ENCODE assay signal across 23 cellular contexts in genomic region chr9:131438190-131438589, GRCh38. TPM values are rescaled to one million over a fixed set of nuclear protein-coding genes. Genes with fewer than 3 reads are reported as not detected.
DNase-seq lines count a peak whose midpoint lies in the region; ATAC-seq and TF ChIP-seq lines count a peak whose summit lies in the region.
"Had no signal": no experiment of that assay in that cellular context is flagged by ENCODE, and none has a peak within 500 bp of the region (broad histone marks: within the 10 kb centered on the region; RNA-seq: fewer than 3 reads in every experiment).

No MANE protein-coding gene starts in this region.

- H3K4me1 ChIP-seq in GM23338 (ENCODE audit: insufficient read depth) (peaks cover 51% of the 10 kb centered on the region), mesenchymal stem cell (ENCODE audit: control insufficient read depth, insufficient read depth, low read depth, low read length) (peaks cover 18% of the 10 kb centered on the region), upper lobe of right lung (peaks cover 2% of the 10 kb centered on the region)
- H3K4me1 ChIP-seq: colonic mucosa had no signal

- H3F3A ChIP-seq in GM23338 (replicated peaks; ENCODE audit: low read depth), result peaks cover 80% of the 10 kb centered on the region

- CTCF ChIA-PET in activated CD8-positive, alpha-beta T cell treated with anti-CD3 and anti-CD28 coated beads for 36 hours (lab: Charles Lee), result interaction anchor here (0.6 to 1.2 kb wide), 4 partner anchors 10 to 320 kb away, joined by 3 to 4 read pairs (median 3); no protein-coding TSS in a partner anchor
- CTCF ChIA-PET in activated CD8-positive, alpha-beta T cell treated with anti-CD3 and anti-CD28 coated beads, Interleukin-2, amount 10 ng/mL, durations not matched to agents 7 days and 5 days (lab: Charles Lee), result interaction anchor here (1.2 kb wide), 1 partner anchor 88 kb away, joined by 4 read pairs; no protein-coding TSS in a partner anchor

- peak overlapping the region; percentile 60; the same call in 1 of the 2 replicates for H3K4me2 ChIP-seq in GM23338
- H3K4me2 ChIP-seq in mesenchymal stem cell (ENCODE audit: low read length, poor library complexity, severe bottlenecking), result no peak overlapping the region
- H3K4me2 ChIP-seq: smooth muscle cell had no signal

- H3K4me3 Mint-ChIP-seq in activated CD8-positive, alpha-beta T cell treated with anti-CD3 and anti-CD28 coated beads for 36 hours, result no peak overlapping the region
- H3K4me3 Mint-ChIP-seq in activated CD8-positive, alpha-beta T cell treated with anti-CD3 and anti-CD28 coated beads, Interleukin-2, amount 10 ng/mL, durations not matched to agents 7 days and 5 days, result no peak overlapping the region
- no peak overlapping the region for H3K4me3 Mint-ChIP-seq in GM23338
- no peak overlapping the region for H3K4me3 Mint-ChIP-seq in activated naive CD8-positive, alpha-beta T cell treated with anti-CD3 and anti-CD28 coated beads for 36 hours
- H3K4me3 Mint-ChIP-seq: activated B cell treated with CpG ODN at 0.5 μM for 24 hours had no signal

- H3K14ac ChIP-seq in mesenchymal stem cell (ENCODE audit: low read length in 2 of 2), result no peak overlapping the region

- H3K9me2 ChIP-seq in GM23338 (ENCODE audit: insufficient read depth), result no peaks in the 10 kb centered on the region

- H3K27ac Mint-ChIP-seq in activated CD8-positive, alpha-beta T cell treated with anti-CD3 and anti-CD28 coated beads for 36 hours, result peak overlapping the region; percentile 77
- H3K27ac Mint-ChIP-seq in activated CD8-positive, alpha-beta T cell treated with anti-CD3 and anti-CD28 coated beads, Interleukin-2, amount 10 ng/mL, durations not matched to agents 7 days and 5 days, result no peak overlapping the region
- H3K27ac Mint-ChIP-seq in GM23338, result peak overlapping the region; percentile 75
- peak overlapping the region; percentile 43 for H3K27ac Mint-ChIP-seq in activated naive CD8-positive, alpha-beta T cell treated with anti-CD3 and anti-CD28 coated beads for 36 hours

- H3K4me1 Mint-ChIP-seq in activated CD8-positive, alpha-beta T cell treated with anti-CD3 and anti-CD28 coated beads for 36 hours (ENCODE audit: low read depth), result peaks cover 36% of the 10 kb centered on the region
- peaks cover 31% of the 10 kb centered on the region for H3K4me1 Mint-ChIP-seq in activated CD8-positive, alpha-beta T cell treated with anti-CD3 and anti-CD28 coated beads, Interleukin-2, amount 10 ng/mL, durations not matched to agents 7 days and 5 days (ENCODE audit: low read depth)
- peaks cover 57% of the 10 kb centered on the region for H3K4me1 Mint-ChIP-seq in GM23338
- H3K4me1 Mint-ChIP-seq in activated naive CD8-positive, alpha-beta T cell treated with anti-CD3 and anti-CD28 coated beads for 36 hours, result peaks cover 34% of the 10 kb centered on the region

- H3K27me3 Mint-ChIP-seq in activated CD8-positive, alpha-beta T cell treated with anti-CD3 and anti-CD28 coated beads for 36 hours, result no peaks in the 10 kb centered on the region
- no peaks in the 10 kb centered on the region for H3K27me3 Mint-ChIP-seq in activated CD8-positive, alpha-beta T cell treated with anti-CD3 and anti-CD28 coated beads, Interleukin-2, amount 10 ng/mL, durations not matched to agents 7 days and 5 days (ENCODE audit: low read depth)
- peaks cover 23% of the 10 kb centered on the region for H3K27me3 Mint-ChIP-seq in GM23338 (ENCODE audit: insufficient read depth, low read depth, poor library complexity)
- H3K27me3 Mint-ChIP-seq in activated naive CD8-positive, alpha-beta T cell treated with anti-CD3 and anti-CD28 coated beads for 36 hours, result no peaks in the 10 kb centered on the region
- H3K27me3 Mint-ChIP-seq: activated B cell treated with CpG ODN at 0.5 μM for 24 hours had no signal

- no peaks in the 10 kb centered on the region for H3K9me3 Mint-ChIP-seq in activated CD8-positive, alpha-beta T cell treated with anti-CD3 and anti-CD28 coated beads for 36 hours
- no peaks in the 10 kb centered on the region for H3K9me3 Mint-ChIP-seq in activated CD8-positive, alpha-beta T cell treated with anti-CD3 and anti-CD28 coated beads, Interleukin-2, amount 10 ng/mL, durations not matched to agents 7 days and 5 days (ENCODE audit: insufficient read depth)
- no peaks in the 10 kb centered on the region for H3K9me3 Mint-ChIP-seq in GM23338
- H3K9me3 Mint-ChIP-seq in activated naive CD8-positive, alpha-beta T cell treated with anti-CD3 and anti-CD28 coated beads for 36 hours, result no peaks in the 10 kb centered on the region
- H3K9me3 Mint-ChIP-seq: activated B cell treated with CpG ODN at 0.5 μM for 24 hours had no signal

- TF ChIP-seq CTCF in activated CD8-positive, alpha-beta T cell treated with anti-CD3 and anti-CD28 coated beads for 36 hours (IDR thresholded peaks at IDR 0.05), result no peak
- TF ChIP-seq CTCF in GM23338 (conservative IDR thresholded peaks at IDR 0.05; ENCODE audit: low read depth in 2 of 2), result no peak
- TF ChIP-seq CTCF in upper lobe of right lung (IDR thresholded peaks at IDR 0.05), result no peak

- H3K79me1 ChIP-seq in mesenchymal stem cell (replicated peaks; ENCODE audit: low read length, poor library complexity, severe bottlenecking), result peaks cover 17% of the 10 kb centered on the region

- no peak overlapping the region for H2BK15ac ChIP-seq in mesenchymal stem cell (ENCODE audit: low read depth, poor library complexity, severe bottlenecking)

- H3K4ac ChIP-seq in mesenchymal stem cell (ENCODE audit: low read depth in 1 of 2, low read length in 2 of 2), result no peak overlapping the region

- H3K36me3 ChIP-seq in GM23338 (ENCODE audit: insufficient read depth) (peaks cover 62% of the 10 kb centered on the region), mesenchymal stem cell (ENCODE audit: control insufficient read depth in 1 of 2, insufficient read depth in 2 of 2, low read depth in 1 of 2, low read length in 2 of 2) (peaks cover 63 to 94% of the 10 kb centered on the region in 2 experiments), upper lobe of right lung (peaks cover 95% of the 10 kb centered on the region)

- no peak overlapping the region for H2AFZ ChIP-seq in GM23338
- H2AFZ ChIP-seq in mesenchymal stem cell (ENCODE audit: low read depth, low read length), result no peak overlapping the region

- H3K9ac ChIP-seq in mesenchymal stem cell (ENCODE audit: low read length), result no peak overlapping the region

- peaks cover 53% of the 10 kb centered on the region for H3K36me3 Mint-ChIP-seq in activated CD8-positive, alpha-beta T cell treated with anti-CD3 and anti-CD28 coated beads for 36 hours (ENCODE audit: low read depth)
- H3K36me3 Mint-ChIP-seq in activated CD8-positive, alpha-beta T cell treated with anti-CD3 and anti-CD28 coated beads, Interleukin-2, amount 10 ng/mL, durations not matched to agents 7 days and 5 days (ENCODE audit: low read depth), result peaks cover 79% of the 10 kb centered on the region
- H3K36me3 Mint-ChIP-seq in GM23338 (ENCODE audit: low read depth), result peaks cover 96% of the 10 kb centered on the region
- H3K36me3 Mint-ChIP-seq in activated naive CD8-positive, alpha-beta T cell treated with anti-CD3 and anti-CD28 coated beads for 36 hours, result peaks cover 29% of the 10 kb centered on the region

- WGBS in mesenchymal stem cell, result 95% methylated on average over 7 of the region's 7 CpGs

- peaks cover 89% of the 10 kb centered on the region for H3K79me2 ChIP-seq in GM23338 (replicated peaks; ENCODE audit: insufficient read depth)

- H2BK5ac ChIP-seq in mesenchymal stem cell (ENCODE audit: low read depth, low read length, poor library complexity, severe bottlenecking), result no peak overlapping the region

- peak overlapping the region; percentile 76 for H3K27ac ChIP-seq in GM23338 (ENCODE audit: low read depth)
- H3K27ac ChIP-seq in mesenchymal stem cell (ENCODE audit: low read length, poor library complexity, severe bottlenecking), result no peak overlapping the region
- no peak overlapping the region for H3K27ac ChIP-seq in upper lobe of right lung
- H3K27ac ChIP-seq: colonic mucosa, vagina had no signal

- no peak for ATAC-seq in activated CD8-positive, alpha-beta T cell treated with anti-CD3 and anti-CD28 coated beads for 36 hours
- no peak for ATAC-seq in activated CD8-positive, alpha-beta T cell treated with anti-CD3 and anti-CD28 coated beads, Interleukin-2, amount 10 ng/mL, durations not matched to agents 7 days and 5 days
- ATAC-seq in GM23338 (peak; percentile 8; the same call in 1 of the 3 replicates), HG03354 (IDR thresholded peaks at IDR 0.05; ENCODE audit: poor library complexity, severe bottlenecking, unreplicated experiment) (no peak), HG03521 (IDR thresholded peaks at IDR 0.05; ENCODE audit: unreplicated experiment) (no peak), upper lobe of right lung (no peak)
- ATAC-seq: left ventricle myocardium superior had no signal

- intact Hi-C loops in activated CD8-positive, alpha-beta T cell treated with anti-CD3 and anti-CD28 coated beads for 36 hours (cut with micrococcal nuclease), result no loop called here
- intact Hi-C loops in upper lobe of right lung (cut with DNase I), result no loop called here

- H3K27me3 ChIP-seq in GM23338 (ENCODE audit: insufficient read depth), result no peaks in the 10 kb centered on the region
- no peaks in the 10 kb centered on the region for H3K27me3 ChIP-seq in mesenchymal stem cell (ENCODE audit: control insufficient read depth in 1 of 2, insufficient read depth in 1 of 2, low read length in 2 of 2)
- H3K27me3 ChIP-seq in upper lobe of right lung, result no peaks in the 10 kb centered on the region
- H3K27me3 ChIP-seq: colonic mucosa, vagina had no signal

- peaks cover 61% of the 10 kb centered on the region for H4K20me1 ChIP-seq in GM23338 (replicated peaks; ENCODE audit: insufficient read depth)

- no peak overlapping the region for H2AK5ac ChIP-seq in mesenchymal stem cell (ENCODE audit: low read length, severe bottlenecking)

- H4K8ac ChIP-seq in mesenchymal stem cell (ENCODE audit: low read length), result no peak overlapping the region

- H3K9me3 ChIP-seq in mesenchymal stem cell (ENCODE audit: control insufficient read depth, low read length), result no peaks in the 10 kb centered on the region
- H3K9me3 ChIP-seq in upper lobe of right lung, result no peaks in the 10 kb centered on the region
- H3K9me3 ChIP-seq: colonic mucosa, vagina had no signal

- POLR2A ChIA-PET in activated CD8-positive, alpha-beta T cell treated with anti-CD3 and anti-CD28 coated beads for 36 hours (lab: Charles Lee), result interaction anchor here (2.3 kb wide), 1 partner anchor 19 kb away, joined by 6 read pairs; no protein-coding TSS in a partner anchor
- POLR2A ChIA-PET in activated CD8-positive, alpha-beta T cell treated with anti-CD3 and anti-CD28 coated beads, Interleukin-2, amount 10 ng/mL, durations not matched to agents 7 days and 5 days (lab: Charles Lee), result interaction anchor here (0.5 to 1.1 kb wide), 2 partner anchors 20 to 64 kb away, joined by 3 to 4 read pairs; no protein-coding TSS in a partner anchor

- peak overlapping the region; percentile 18 for H4K91ac ChIP-seq in mesenchymal stem cell (ENCODE audit: low read length)

- H3K18ac ChIP-seq in mesenchymal stem cell (ENCODE audit: low read depth in 1 of 2, low read length in 2 of 2), result no peak overlapping the region

- no peak overlapping the region for H2BK12ac ChIP-seq in mesenchymal stem cell (ENCODE audit: low read length in 2 of 2)

- H2BK120ac ChIP-seq in mesenchymal stem cell (ENCODE audit: low read depth, low read length), result no peak overlapping the region

- no peak overlapping the region for H3K23ac ChIP-seq in mesenchymal stem cell (ENCODE audit: low read length in 2 of 2)

- H3K4me3 ChIP-seq in GM23338 (no peak overlapping the region), mesenchymal stem cell (ENCODE audit: insufficient read depth in 1 of 2, low read depth in 1 of 2, low read length in 2 of 2) (no peak overlapping the region), upper lobe of right lung (no peak overlapping the region)
- H3K4me3 ChIP-seq: colonic mucosa, smooth muscle cell, vagina had no signal

- no peak for DNase-seq in activated CD8-positive, alpha-beta T cell treated with anti-CD3 and anti-CD28 coated beads for 36 hours
- DNase-seq in activated CD8-positive, alpha-beta T cell treated with anti-CD3 and anti-CD28 coated beads, Interleukin-2, amount 10 ng/mL, durations not matched to agents 7 days and 5 days, result no peak
- DNase-seq in GM23338 (ENCODE audit: low spot score), result no peak
- DNase-seq in activated naive CD8-positive, alpha-beta T cell treated with anti-CD3 and anti-CD28 coated beads for 36 hours, result no peak
- no peak for DNase-seq in mesenchymal stem cell
- DNase-seq in upper lobe of right lung, result no peak
- DNase-seq: 8988T; activated B cell treated with CpG ODN at 0.5 μM for 24 hours; activated CD4-positive, alpha-beta T cell treated with anti-CD3 and anti-CD28 coated beads, Interleukin-2, amount 50 U/mL, for 48 hours; activated gamma-delta T cell; colonic mucosa; HCEC 1CT; left ventricle myocardium superior; NCI-H1105; NCI-H2107; NCI-H510A treated with DMSO at 0.1 percent for 48 hours; NK-92 treated with Interleukin-12 subunit alpha and Interleukin-12 subunit beta, amount 100 ng/mL, for 24 hours; stimulated activated CD4-positive, alpha-beta T cell treated with anti-CD3 and anti-CD28 coated beads, Interleukin-4, amount 100 ng/mL, for 24 hours; substantia nigra had no signal

RNA-seq across cellular contexts. Expression of gene PRRC2B, which starts 44.3 kb away (rescaled TPM):
- total RNA-seq in activated CD8-positive, alpha-beta T cell treated with anti-CD3 and anti-CD28 coated beads for 36 hours, result 100 to 1,000 TPM; 134 to 141 TPM
- total RNA-seq in activated CD8-positive, alpha-beta T cell treated with anti-CD3 and anti-CD28 coated beads, Interleukin-2, amount 10 ng/mL, durations not matched to agents 7 days and 5 days, result 100 to 1,000 TPM; 215 to 216 TPM
- 171 and 193 TPM in 2 replicates for total RNA-seq in GM23338 (2014; rRNA removed; shearing (Covaris generic))
- 41.4 and 45.0 TPM in 2 replicates for polyA plus RNA-seq in GM23338 (2016; fragmentation: Nextera tagmentation; extraction: Ambion mirVana)
- 100 to 1,000 TPM; 128 to 135 TPM for total RNA-seq in activated naive CD8-positive, alpha-beta T cell treated with anti-CD3 and anti-CD28 coated beads for 36 hours
- 55.8 TPM for polyA plus RNA-seq in mesenchymal stem cell (2013, experiment 1 of 2)
- 53.6 TPM for polyA plus RNA-seq in mesenchymal stem cell (2013, experiment 2 of 2)
- 190 TPM for total RNA-seq in upper lobe of right lung
